Comparison of ENCODE assay signal across 8 cellular contexts in the genomic region with DNA sequence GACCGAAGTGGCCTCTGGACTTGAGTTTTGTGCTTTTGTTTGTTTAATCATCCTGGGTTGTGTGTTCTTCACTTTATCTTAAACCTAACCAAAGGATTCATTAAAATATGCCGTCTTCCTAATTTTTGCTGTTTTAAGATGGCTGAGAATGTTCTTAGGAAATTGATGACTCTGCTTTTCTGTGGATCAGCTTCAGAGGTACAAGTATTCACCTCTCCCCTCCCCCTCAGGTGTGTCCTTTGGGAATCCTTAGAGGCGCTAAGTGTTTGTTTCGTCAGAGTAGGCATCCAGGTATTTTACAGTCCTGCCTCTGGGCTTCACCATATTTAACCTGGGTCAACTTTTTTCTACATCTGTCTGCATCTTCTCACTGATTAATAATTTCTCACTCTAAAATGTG. TPM values are rescaled to one million over a fixed set of nuclear protein-coding genes. Genes with fewer than 3 reads are reported as not detected.
DNase-seq lines count a peak whose midpoint lies in the region; ATAC-seq, FAIRE-seq and TF ChIP-seq lines count a peak whose summit lies in the region.

No MANE protein-coding gene starts in this region.

- no peak for TF ChIP-seq EP300 in transverse colon (IDR thresholded peaks at IDR 0.05; ENCODE audit: low read depth)

- H3K9me3 ChIP-seq in kidney (ENCODE audit: control insufficient read depth in 1 of 2, low read length in 2 of 2) (no peaks in the 10 kb centered on the region), transverse colon (no peaks in the 10 kb centered on the region)

- H3K36me3 ChIP-seq in kidney (ENCODE audit: control insufficient read depth in 1 of 2, insufficient read depth in 2 of 2, low read length in 2 of 2) (no peaks in the 10 kb centered on the region), transverse colon (no peaks in the 10 kb centered on the region)

- H3K4me3 ChIP-seq in kidney (ENCODE audit: low read length in 2 of 2) = peak overlapping the region; percentile 90 to 98
- peak overlapping the region; percentile 74 to 83 (median 80) for H3K4me3 ChIP-seq in transverse colon

- H3K27me3 ChIP-seq in transverse colon = no peaks in the 10 kb centered on the region

- H3K9me3 Mint-ChIP-seq in activated naive CD4-positive, alpha-beta T cell treated with anti-CD3 and anti-CD28 coated beads for 36 hours = no peaks in the 10 kb centered on the region
- peaks cover 3% of the 10 kb centered on the region for H3K9me3 Mint-ChIP-seq in activated T-helper 2 cell treated with anti-CD3 and anti-CD28 coated beads, Interferon-gamma antibody, Interleukin-2, Interleukin-4, amounts not matched to agents 10 μg/mL and 5 μg/mL and 100 μg/mL, durations not matched to agents 14 hours and 24 hours and 36 hours

- no peaks in the 10 kb centered on the region for H3K36me3 Mint-ChIP-seq in activated naive CD4-positive, alpha-beta T cell treated with anti-CD3 and anti-CD28 coated beads for 36 hours (ENCODE audit: low read depth)
- H3K36me3 Mint-ChIP-seq in activated T-helper 2 cell treated with anti-CD3 and anti-CD28 coated beads, Interferon-gamma antibody, Interleukin-2, Interleukin-4, amounts not matched to agents 10 μg/mL and 5 μg/mL and 100 μg/mL, durations not matched to agents 14 hours and 24 hours and 36 hours (ENCODE audit: low read depth) = peaks cover 11% of the 10 kb centered on the region

- FAIRE-seq in kidney (lab: Jason Lieb, UNC) = no peak

- 32 to 44% methylated on average over 4 of the region's 4 CpGs for WGBS in transverse colon (ENCODE audit: low coverage in 1 of 2), 2 donors

- H3K27ac Mint-ChIP-seq in activated naive CD4-positive, alpha-beta T cell treated with anti-CD3 and anti-CD28 coated beads for 36 hours = no peak overlapping the region
- peak overlapping the region; percentile 33 for H3K27ac Mint-ChIP-seq in activated T-helper 2 cell treated with anti-CD3 and anti-CD28 coated beads, Interferon-gamma antibody, Interleukin-2, Interleukin-4, amounts not matched to agents 10 μg/mL and 5 μg/mL and 100 μg/mL, durations not matched to agents 14 hours and 24 hours and 36 hours

- H3K27me3 Mint-ChIP-seq in activated naive CD4-positive, alpha-beta T cell treated with anti-CD3 and anti-CD28 coated beads for 36 hours (ENCODE audit: low read depth) = no peaks in the 10 kb centered on the region
- peaks cover 5% of the 10 kb centered on the region for H3K27me3 Mint-ChIP-seq in activated T-helper 2 cell treated with anti-CD3 and anti-CD28 coated beads, Interferon-gamma antibody, Interleukin-2, Interleukin-4, amounts not matched to agents 10 μg/mL and 5 μg/mL and 100 μg/mL, durations not matched to agents 14 hours and 24 hours and 36 hours (ENCODE audit: low read depth)

- in situ Hi-C loops in transverse colon (cut with MboI; ENCODE audit: low pct_ligation_motif_present in 1 of 4, low pct_unique_long_range_greater_than_20kb in 1 of 4, low sequenced_read_pairs in 3 of 4) = loop anchor here in 2 of 4 donors (10.0 kb wide), 1 partner anchor 86 kb away; the partner anchor contains the start of gene FAM221A (in 2 of the 2)

- ATAC-seq in GM21825 (IDR thresholded peaks at IDR 0.05; ENCODE audit: unreplicated experiment) (no peak), GM18502 (IDR thresholded peaks at IDR 0.05; ENCODE audit: poor library complexity, unreplicated experiment) (no peak)

- TF ChIP-seq POLR2A in transverse colon (IDR thresholded peaks at IDR 0.05) = no peak

- H3K4me1 Mint-ChIP-seq in activated naive CD4-positive, alpha-beta T cell treated with anti-CD3 and anti-CD28 coated beads for 36 hours (ENCODE audit: low read depth) = peaks cover 62% of the 10 kb centered on the region
- peaks cover 52% of the 10 kb centered on the region for H3K4me1 Mint-ChIP-seq in activated T-helper 2 cell treated with anti-CD3 and anti-CD28 coated beads, Interferon-gamma antibody, Interleukin-2, Interleukin-4, amounts not matched to agents 10 μg/mL and 5 μg/mL and 100 μg/mL, durations not matched to agents 14 hours and 24 hours and 36 hours (ENCODE audit: low read depth)

- CTCF ChIA-PET in activated naive CD4-positive, alpha-beta T cell treated with anti-CD3 and anti-CD28 coated beads for 36 hours (lab: Charles Lee) = interaction anchor here (0.7 to 1.7 kb wide), 3 partner anchors 8 to 1279 kb away, joined by 3 to 9 read pairs (median 3); no protein-coding TSS in a partner anchor

- peak overlapping the region; percentile 56 to 93 for H3K9ac ChIP-seq in kidney (ENCODE audit: low read length in 2 of 2)

- H3K4me3 Mint-ChIP-seq in activated naive CD4-positive, alpha-beta T cell treated with anti-CD3 and anti-CD28 coated beads for 36 hours = peak overlapping the region; percentile 83
- H3K4me3 Mint-ChIP-seq in activated T-helper 2 cell treated with anti-CD3 and anti-CD28 coated beads, Interferon-gamma antibody, Interleukin-2, Interleukin-4, amounts not matched to agents 10 μg/mL and 5 μg/mL and 100 μg/mL, durations not matched to agents 14 hours and 24 hours and 36 hours (ENCODE audit: low read depth) = peak overlapping the region; percentile 89

- DNase-seq in activated naive CD4-positive, alpha-beta T cell treated with anti-CD3 and anti-CD28 coated beads for 36 hours = no peak
- no peak for DNase-seq in activated naive CD4-positive, alpha-beta T cell treated with anti-CD3 and anti-CD28 coated beads, Interleukin-2, amount 50 U/mL, for 16 hours
- DNase-seq in activated T-helper 2 cell treated with anti-CD3 and anti-CD28 coated beads, Interferon-gamma antibody, Interleukin-2, Interleukin-4, amounts not matched to agents 10 μg/mL and 5 μg/mL and 100 μg/mL, durations not matched to agents 14 hours and 24 hours and 36 hours (ENCODE audit: low spot score) = no peak
- DNase-seq in kidney (no peak), transverse colon (no peak), GM20000 (ENCODE audit: low spot score) (no peak)

- H3K4me1 ChIP-seq in kidney (ENCODE audit: control insufficient read depth in 1 of 2, insufficient read depth in 1 of 2, low read depth in 1 of 2, low read length in 2 of 2) (peaks cover 0 to 14% of the 10 kb centered on the region in 2 donors), transverse colon (peaks cover 4 to 23% (median 13%) of the 10 kb centered on the region in 4 donors)

- intact Hi-C loops in activated naive CD4-positive, alpha-beta T cell treated with anti-CD3 and anti-CD28 coated beads for 36 hours (cut with micrococcal nuclease) = loop anchor here (5.0 to 10.0 kb wide), 4 partner anchors 126 to 1654 kb away; partner anchors contain the start of genes CDCA7L, IGF2BP3 and KLHL7
- intact Hi-C loops in activated T-helper 2 cell treated with anti-CD3 and anti-CD28 coated beads, Interferon-gamma antibody, Interleukin-2, Interleukin-4, amounts not matched to agents 10 μg/mL and 5 μg/mL and 100 μg/mL, durations not matched to agents 14 hours and 24 hours and 36 hours (cut with micrococcal nuclease) = loop anchor here (5.0 to 10.0 kb wide), 6 partner anchors 126 to 1664 kb away; partner anchors contain the start of genes IGF2BP3 and PALS2
- intact Hi-C loops in kidney (cut with DNase I) = no loop called here
- intact Hi-C loops in transverse colon (cut with DNase I; ENCODE audit: low total_unique reads) = loop anchor here (5.0 to 10.0 kb wide), 2 partner anchors 64 to 1821 kb away; partner anchors contain the start of gene TRA2A

- H3K27ac ChIP-seq in kidney (ENCODE audit: low read depth in 2 of 2, low read length in 2 of 2) (no peak overlapping the region), transverse colon (peak overlapping the region; percentile 96 to 100 (median 99))

- TF ChIP-seq CTCF in kidney (IDR thresholded peaks at IDR 0.05; ENCODE audit: borderline replicate concordance, extremely low read depth, insufficient read depth) = no peak
- no peak for TF ChIP-seq CTCF in transverse colon (IDR thresholded peaks at IDR 0.05)
- TF ChIP-seq CTCF in GM20000 (IDR thresholded peaks at IDR 0.05; ENCODE audit: extremely low read depth, missing control alignments) = no peak

RNA-seq across cellular contexts. Expression of gene CCDC126, which starts 1.1 kb away (rescaled TPM):
- 1 to 10 TPM; 5.3 to 5.7 TPM for total RNA-seq in activated naive CD4-positive, alpha-beta T cell treated with anti-CD3 and anti-CD28 coated beads for 36 hours
- 6.1 and 6.3 TPM in 2 replicates for total RNA-seq in activated T-helper 2 cell treated with anti-CD3 and anti-CD28 coated beads, Interferon-gamma antibody, Interleukin-2, Interleukin-4, amounts not matched to agents 10 μg/mL and 5 μg/mL and 100 μg/mL, durations not matched to agents 14 hours and 24 hours and 36 hours
- total RNA-seq in kidney (8.9 TPM), transverse colon (10 to 100 TPM in 3 of 4 donors, not detected in 1; 14.5 to 22.8 (median 14.6) TPM)
- 5.2 TPM for polyA plus RNA-seq in kidney (ENCODE audit: insufficient read depth, low read depth, low replicate concordance)

Comparison
In these comparisons a context has a peak if more than half of its experiments do, and no peak if none do; other contexts are left out.
1. H3K27ac ChIP-seq: peak in transverse colon (4 of 4); none in kidney (0 of 2).